In genomic region chr9:71249729-71250317, GRCh38 we compare ENCODE assay signal across 8 cellular contexts.
DNase-seq lines count a peak whose midpoint lies in the region; ATAC-seq, FAIRE-seq and TF ChIP-seq lines count a peak whose summit lies in the region.

No MANE protein-coding gene starts in this region.

- peak; percentile 50 for TF ChIP-seq CTCF in HL-60 (IDR thresholded peaks at IDR 0.05; ENCODE audit: insufficient read depth, low read length)
- TF ChIP-seq CTCF in endothelial cell of umbilical vein (IDR thresholded peaks at IDR 0.05; ENCODE audit: extremely low read depth in 1 of 2, insufficient read depth in 1 of 2, low read depth in 1 of 2, low read length in 2 of 2), result peak; percentile 69

- no peak for TF ChIP-seq POLR2A in endothelial cell of umbilical vein (IDR thresholded peaks at IDR 0.05; ENCODE audit: low read depth, low read length)

- dilution Hi-C loops in endothelial cell of umbilical vein (cut with MboI; ENCODE audit: extremely low pct_ligation_motif_present, low sequenced_read_pairs), result no loop called here

- no peaks in the 10 kb centered on the region for H3K36me3 ChIP-seq in endothelial cell of umbilical vein (ENCODE audit: control insufficient read depth in 2 of 2, extremely low read depth in 1 of 2, insufficient read depth in 2 of 2, low read length in 2 of 2)

- no peaks in the 10 kb centered on the region for H3K79me2 ChIP-seq in endothelial cell of umbilical vein (ENCODE audit: control insufficient read depth, insufficient read depth, low read length)

- H3K9me1 ChIP-seq in endothelial cell of umbilical vein (replicated peaks; ENCODE audit: control insufficient read depth, extremely low read depth, insufficient read depth, low read length), result no peaks in the 10 kb centered on the region

- H3K27me3 ChIP-seq in HL-60 (ENCODE audit: insufficient read depth, poor library complexity, severe bottlenecking) (no peaks in the 10 kb centered on the region), endothelial cell of umbilical vein (ENCODE audit: control insufficient read depth in 2 of 2, insufficient read depth in 2 of 2, low read length in 2 of 2) (peaks cover 4 to 9% of the 10 kb centered on the region in 2 experiments)

- no TSS peak for BruUV-seq in endothelial cell of umbilical vein (replicated peaks; lab: Mats Ljungman, UMichigan)

- H3K4me3 ChIP-seq in HL-60 (replicated peaks; ENCODE audit: insufficient read depth, low read length) (no peak overlapping the region), endothelial cell of umbilical vein (replicated peaks in 1 of 3; ENCODE audit: insufficient read depth in 1 of 3, low read depth in 1 of 3, low read length in 3 of 3) (no peak overlapping the region)

- ATAC-seq in GM19467 (IDR thresholded peaks at IDR 0.05; ENCODE audit: unreplicated experiment), result peak; percentile 88
- no peak for ATAC-seq in activated CD4-positive, alpha-beta T cell treated with anti-CD3 and anti-CD28 coated beads for 36 hours

- H3K27ac Mint-ChIP-seq in activated CD4-positive, alpha-beta T cell treated with anti-CD3 and anti-CD28 coated beads for 36 hours, result no peak overlapping the region

- H3K27me3 Mint-ChIP-seq in activated CD4-positive, alpha-beta T cell treated with anti-CD3 and anti-CD28 coated beads for 36 hours, result peaks cover 6% of the 10 kb centered on the region

- H3K36me3 Mint-ChIP-seq in activated CD4-positive, alpha-beta T cell treated with anti-CD3 and anti-CD28 coated beads for 36 hours (ENCODE audit: low read depth), result no peaks in the 10 kb centered on the region

- no peak overlapping the region for H2AFZ ChIP-seq in endothelial cell of umbilical vein (ENCODE audit: low read depth, low read length)

- CTCF ChIA-PET in endothelial cell of umbilical vein (lab: Charles Lee), result interaction anchor here (0.6 to 6.8 kb wide), 28 partner anchors 9 to 622 kb away, joined by 3 to 420 read pairs (median 4); no protein-coding TSS in a partner anchor
- CTCF ChIA-PET in activated CD4-positive, alpha-beta T cell treated with anti-CD3 and anti-CD28 coated beads for 36 hours (lab: Charles Lee), result interaction anchor here (0.9 to 2.5 kb wide), 4 partner anchors 26 to 790 kb away, joined by 3 to 8 read pairs (median 3); no protein-coding TSS in a partner anchor

- no peaks in the 10 kb centered on the region for H3K9me3 ChIP-seq in endothelial cell of umbilical vein (replicated peaks; ENCODE audit: control insufficient read depth, insufficient read depth, low read length)

- H3K4me1 Mint-ChIP-seq in activated CD4-positive, alpha-beta T cell treated with anti-CD3 and anti-CD28 coated beads for 36 hours, result no peaks in the 10 kb centered on the region

- POLR2A ChIA-PET in endothelial cell of umbilical vein (lab: Charles Lee), result interaction anchor here (0.5 kb wide), 1 partner anchor 707 kb away, joined by 3 read pairs; no protein-coding TSS in a partner anchor
- POLR2A ChIA-PET in activated CD4-positive, alpha-beta T cell treated with anti-CD3 and anti-CD28 coated beads for 36 hours (lab: Charles Lee), result no interaction called here

- H3K9me3 Mint-ChIP-seq in activated CD4-positive, alpha-beta T cell treated with anti-CD3 and anti-CD28 coated beads for 36 hours (ENCODE audit: low read depth), result no peaks in the 10 kb centered on the region

- DNase-seq in DMS114 treated with DMSO at 0.1 percent for 48 hours (lab: John Stamatoyannopoulos, UW; ENCODE audit: unreplicated experiment) (peak; percentile 57), HL-60 (ENCODE audit: low read depth in 1 of 2, low spot score in 1 of 2) (peak in 1 of 2 experiments; percentile 31), RCC 7860 (ENCODE audit: low spot score) (peak; percentile 49), endothelial cell of umbilical vein (ENCODE audit: low read depth, low spot score) (peak; percentile 78), mucosa of gallbladder (ENCODE audit: low spot score) (peak; percentile 17), DMS153 treated with DMSO at 0.1 percent for 48 hours (lab: John Stamatoyannopoulos, UW; ENCODE audit: unreplicated experiment) (no peak)
- DNase-seq in activated CD4-positive, alpha-beta T cell treated with anti-CD3 and anti-CD28 coated beads for 36 hours, result no peak

- H3K9ac ChIP-seq in endothelial cell of umbilical vein (replicated peaks; ENCODE audit: extremely low read depth, insufficient read depth, low read length), result no peak overlapping the region

- FAIRE-seq in RCC 7860 (lab: Jason Lieb, UNC) (peak; percentile 87), endothelial cell of umbilical vein (lab: Jason Lieb, UNC) (peak; percentile 94)

- H4K20me1 ChIP-seq in endothelial cell of umbilical vein (replicated peaks; ENCODE audit: control insufficient read depth, extremely low read depth, insufficient read depth, low read length), result no peaks in the 10 kb centered on the region

- no peak overlapping the region for H3K27ac ChIP-seq in HL-60 (replicated peaks)
- H3K27ac ChIP-seq in endothelial cell of umbilical vein (ENCODE audit: insufficient read depth, low read depth, low read length), result no peak overlapping the region

- no peak overlapping the region for H3K4me3 Mint-ChIP-seq in activated CD4-positive, alpha-beta T cell treated with anti-CD3 and anti-CD28 coated beads for 36 hours

- H3K4me2 ChIP-seq in endothelial cell of umbilical vein (ENCODE audit: insufficient read depth, low read length), result no peak overlapping the region

- no peaks in the 10 kb centered on the region for H3K4me1 ChIP-seq in endothelial cell of umbilical vein (ENCODE audit: control insufficient read depth, extremely low read depth, insufficient read depth, low read length)

- intact Hi-C loops in endothelial cell of umbilical vein (cut with micrococcal nuclease), result loop anchor here (1.0 to 10.0 kb wide), 5 partner anchors 105 to 610 kb away; no protein-coding TSS in a partner anchor
- intact Hi-C loops in activated CD4-positive, alpha-beta T cell treated with anti-CD3 and anti-CD28 coated beads for 36 hours (cut with DNase I, micrococcal nuclease), result loop anchor here (1.0 to 10.0 kb wide), 3 partner anchors 325 to 610 kb away; no protein-coding TSS in a partner anchor

TF ChIP-seq in endothelial cell of umbilical vein, 7 proteins besides CTCF, POLR2A, EP300 and RAD21:
- TF ChIP-seq POLR2AphosphoS5 (IDR thresholded peaks at IDR 0.05; ENCODE audit: insufficient read depth, low read depth, low read length), result no peak
- no peak for TF ChIP-seq JUN (IDR thresholded peaks at IDR 0.05; ENCODE audit: borderline replicate concordance, insufficient read depth, insufficient read length, low read depth)
- TF ChIP-seq FOS (IDR thresholded peaks at IDR 0.05; ENCODE audit: borderline replicate concordance, insufficient read depth, low read length), result no peak
- no peak for TF ChIP-seq GATA2 (IDR thresholded peaks at IDR 0.05; ENCODE audit: insufficient read depth, insufficient read length, low read depth, low read length)
- TF ChIP-seq EZH2 (IDR thresholded peaks at IDR 0.05; ENCODE audit: borderline replicate concordance, low read depth, low read length, severe bottlenecking), result no peak
TF ChIP-seq in endothelial cell of umbilical vein: peak in this region for 0.

Comparison
In these comparisons a context has a peak if more than half of its experiments do, and no peak if none do; other contexts are left out.
1. DNase-seq: peak in DMS114 treated with DMSO at 0.1 percent for 48 hours (single experiment), RCC 7860 (single experiment), endothelial cell of umbilical vein (single experiment) and mucosa of gallbladder (single experiment); none in DMS153 treated with DMSO at 0.1 percent for 48 hours (single experiment) and activated CD4-positive, alpha-beta T cell treated with anti-CD3 and anti-CD28 coated beads for 36 hours (single experiment).